ENCODE assay signal across 13 cellular contexts in the genomic region with DNA sequence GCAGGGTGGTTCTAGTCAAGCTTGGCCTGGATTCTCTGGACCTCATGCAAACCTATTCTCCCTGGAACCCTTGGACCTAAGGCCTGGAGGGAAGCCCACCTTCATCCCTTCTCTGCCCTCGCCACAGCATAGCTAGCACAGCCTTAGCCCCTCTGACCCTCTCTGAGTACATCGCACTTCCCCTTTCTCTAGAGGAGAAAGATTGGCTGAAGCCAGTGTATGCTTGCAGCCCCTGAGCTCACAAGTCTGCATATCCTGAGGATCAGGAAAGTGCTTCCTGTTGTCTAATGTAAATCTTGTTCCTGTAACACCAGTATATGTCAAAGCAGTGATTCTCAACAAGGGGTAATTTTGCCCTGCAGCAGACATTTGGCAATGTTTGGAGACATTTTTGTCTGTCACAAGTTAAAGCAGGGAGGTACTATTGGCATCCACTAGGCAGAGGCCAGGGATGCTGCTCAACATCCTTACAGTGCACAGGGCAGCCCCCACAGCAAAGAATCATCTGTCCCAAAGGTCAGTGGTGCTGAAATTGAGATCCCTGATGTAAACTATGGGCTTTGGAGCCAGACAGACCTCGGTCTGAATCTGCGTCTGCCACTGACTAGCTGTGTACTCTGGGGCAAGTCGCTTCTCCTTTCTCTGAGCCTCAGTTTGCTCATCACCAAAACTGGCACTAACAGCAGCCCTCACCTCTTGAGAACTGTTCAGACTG. TPM values are rescaled to one million over a fixed set of nuclear protein-coding genes. Genes with fewer than 3 reads are reported as not detected.
DNase-seq lines count a peak whose midpoint lies in the region; TF ChIP-seq lines count a peak whose summit lies in the region.
"Had no signal": no experiment of that assay in that cellular context is flagged by ENCODE, and none has a peak within 500 bp of the region (broad histone marks: within the 10 kb centered on the region; RNA-seq: fewer than 3 reads in every experiment).

No MANE protein-coding gene starts in this region.

- H3K79me2 ChIP-seq in DOHH2 (ENCODE audit: control insufficient read depth, low read length) (peaks cover 35% of the 10 kb centered on the region), osteoblast (ENCODE audit: insufficient read depth, low read length) (peaks cover 15% of the 10 kb centered on the region)

- no peak overlapping the region for H2AFZ ChIP-seq in osteoblast (ENCODE audit: low read length)

- H3K9me2 ChIP-seq in DOHH2 (replicated peaks; ENCODE audit: control insufficient read depth, low read length) = no peaks in the 10 kb centered on the region

- peak overlapping the region; percentile 40 for H3K4me3 ChIP-seq in DOHH2 (ENCODE audit: low read length)
- no peak overlapping the region for H3K4me3 ChIP-seq in NB4 (ENCODE audit: low read depth, low read length)
- no peak overlapping the region for H3K4me3 ChIP-seq in osteoblast (ENCODE audit: insufficient read depth, low read length)
- H3K4me3 ChIP-seq in breast epithelium = no peak overlapping the region

- peaks cover 3% of the 10 kb centered on the region for H3K27me3 ChIP-seq in DOHH2 (ENCODE audit: control insufficient read depth, low read length)
- no peaks in the 10 kb centered on the region for H3K27me3 ChIP-seq in osteoblast (ENCODE audit: insufficient read depth, low read length)
- H3K27me3 ChIP-seq in breast epithelium = no peaks in the 10 kb centered on the region

- TF ChIP-seq CTCF in DOHH2 (IDR thresholded peaks at IDR 0.05; ENCODE audit: low read depth, low read length, poor library complexity, severe bottlenecking) (no peak), NB4 (IDR thresholded peaks at IDR 0.05; ENCODE audit: low read depth, low read length) (no peak), brain (conservative IDR thresholded peaks at IDR 0.05) (no peak), osteoblast (IDR thresholded peaks at IDR 0.05; ENCODE audit: extremely low read depth, low read depth, low read length) (no peak), breast epithelium (IDR thresholded peaks at IDR 0.05) (no peak)

- peak overlapping the region in 4 of 5 experiments; percentile 4 to 67 (median 32) for H3K4me3 Mint-ChIP-seq in brain
- H3K4me3 Mint-ChIP-seq: activated naive CD8-positive, alpha-beta T cell treated with anti-CD3 and anti-CD28 coated beads for 36 hours had no signal

- H3K27ac ChIP-seq in DOHH2 (ENCODE audit: low read depth, low read length) (peak overlapping the region; percentile 62), osteoblast (ENCODE audit: low read depth, low read length) (no peak overlapping the region), breast epithelium (peak overlapping the region in 1 of 2 donors; percentile 1)

- DNase-seq in NB4 (ENCODE audit: low read depth) (peak; percentile 73), osteoblast (ENCODE audit: insufficient read length, low spot score, missing footprints) (peak; percentile 58), breast epithelium (ENCODE audit: low spot score in 2 of 2) (no peak), DMS 273 treated with DMSO at 0.1 percent for 48 hours (lab: John Stamatoyannopoulos, UW) (no peak)
- DNase-seq in stimulated activated CD4-positive, alpha-beta T cell treated with anti-CD3 and anti-CD28 coated beads, Interleukin-15, amount 100 ng/mL, for 24 hours = no peak
- no peak for DNase-seq in stimulated activated CD4-positive, alpha-beta T cell treated with anti-CD3 and anti-CD28 coated beads, Interleukin-4, amount 100 ng/mL, for 1 hour
- DNase-seq: activated naive CD8-positive, alpha-beta T cell treated with anti-CD3 and anti-CD28 coated beads for 36 hours; mesenchymal stem cell; NCI-H187; NCI-H82; retina had no signal

- no peaks in the 10 kb centered on the region for H3K36me3 Mint-ChIP-seq in brain

- H3K9me3 Mint-ChIP-seq in brain = no peaks in the 10 kb centered on the region
- H3K9me3 Mint-ChIP-seq: activated naive CD8-positive, alpha-beta T cell treated with anti-CD3 and anti-CD28 coated beads for 36 hours had no signal

- H3K36me3 ChIP-seq in DOHH2 (ENCODE audit: control insufficient read depth, low read length) (peaks cover 18% of the 10 kb centered on the region), osteoblast (ENCODE audit: insufficient read depth, low read length) (no peaks in the 10 kb centered on the region), breast epithelium (no peaks in the 10 kb centered on the region)

- H3K27me3 Mint-ChIP-seq in brain = peaks cover 86% of the 10 kb centered on the region

- TF ChIP-seq POLR2A in NB4 (IDR thresholded peaks at IDR 0.05; ENCODE audit: extremely low read depth, insufficient read length) (no peak), breast epithelium (IDR thresholded peaks at IDR 0.05) (no peak)

- peaks cover 57% of the 10 kb centered on the region for H3K4me1 ChIP-seq in DOHH2 (ENCODE audit: control insufficient read depth, low read length)
- H3K4me1 ChIP-seq in osteoblast (ENCODE audit: insufficient read depth, low read length) = peaks cover 32% of the 10 kb centered on the region
- H3K4me1 ChIP-seq in breast epithelium = peaks cover 12 to 33% of the 10 kb centered on the region in 2 donors

- intact Hi-C loops in breast epithelium (cut with DNase I; ENCODE audit: low total_unique reads) = no loop called here

- peaks cover 39% of the 10 kb centered on the region for H3K4me1 Mint-ChIP-seq in brain

- H3K27ac Mint-ChIP-seq in brain = peak overlapping the region in 1 of 5 experiments; percentile 24
- H3K27ac Mint-ChIP-seq: activated naive CD8-positive, alpha-beta T cell treated with anti-CD3 and anti-CD28 coated beads for 36 hours had no signal

- H3K9me3 ChIP-seq in DOHH2 (ENCODE audit: control insufficient read depth, insufficient read depth, low read length) (no peaks in the 10 kb centered on the region), osteoblast (ENCODE audit: low read depth, low read length) (no peaks in the 10 kb centered on the region), breast epithelium (no peaks in the 10 kb centered on the region)

- H3F3A ChIP-seq in DOHH2 (ENCODE audit: control insufficient read depth, insufficient read depth) = peaks cover 12% of the 10 kb centered on the region; the same call in 1 of the 2 replicates

- H4K20me1 ChIP-seq in DOHH2 (ENCODE audit: control insufficient read depth, insufficient read depth, low read depth, low read length) (peaks cover 15% of the 10 kb centered on the region; the same call in 1 of the 2 replicates), osteoblast (ENCODE audit: insufficient read depth, low read length) (peaks cover 5% of the 10 kb centered on the region)

- peak overlapping the region; percentile 93 for H3K4me2 ChIP-seq in DOHH2 (ENCODE audit: low read length)
- H3K4me2 ChIP-seq in osteoblast (ENCODE audit: insufficient read depth, low read length) = no peak overlapping the region

RNA-seq across cellular contexts. Expression of a gene that starts 2.2 kb away (rescaled TPM):
- polyA plus RNA-seq in brain (ENCODE audit: insufficient read depth, low read depth, low replicate concordance) = 8.6 TPM
- 1.8 and 2.2 TPM in 2 replicates for total RNA-seq in osteoblast
- total RNA-seq in breast epithelium = 10 to 100 TPM; 14.0 to 36.8 (median 15.1) TPM

RNA-seq across cellular contexts. Expression of a gene that starts 28.6 kb away (rescaled TPM):
- 9.1 TPM for polyA plus RNA-seq in brain (ENCODE audit: insufficient read depth, low read depth, low replicate concordance)
- total RNA-seq in osteoblast (11.9 and 12.7 TPM in 2 replicates), breast epithelium (10 to 100 TPM in 2 of 3 donors, 1 to 10 TPM in 1; 9.5 to 11.7 (median 10.1) TPM)

Comparison
In these comparisons a context has a peak if more than half of its experiments do, and no peak if none do; other contexts are left out.
1. DNase-seq: peak in NB4 (single experiment) and osteoblast (single experiment); none in stimulated activated CD4-positive, alpha-beta T cell treated with anti-CD3 and anti-CD28 coated beads, Interleukin-15, amount 100 ng/mL, for 24 hours (single experiment), breast epithelium (0 of 2), DMS 273 treated with DMSO at 0.1 percent for 48 hours (single experiment) and stimulated activated CD4-positive, alpha-beta T cell treated with anti-CD3 and anti-CD28 coated beads, Interleukin-4, amount 100 ng/mL, for 1 hour (single experiment).